15 cellular contexts compared by ENCODE assay signal in the genomic region with DNA sequence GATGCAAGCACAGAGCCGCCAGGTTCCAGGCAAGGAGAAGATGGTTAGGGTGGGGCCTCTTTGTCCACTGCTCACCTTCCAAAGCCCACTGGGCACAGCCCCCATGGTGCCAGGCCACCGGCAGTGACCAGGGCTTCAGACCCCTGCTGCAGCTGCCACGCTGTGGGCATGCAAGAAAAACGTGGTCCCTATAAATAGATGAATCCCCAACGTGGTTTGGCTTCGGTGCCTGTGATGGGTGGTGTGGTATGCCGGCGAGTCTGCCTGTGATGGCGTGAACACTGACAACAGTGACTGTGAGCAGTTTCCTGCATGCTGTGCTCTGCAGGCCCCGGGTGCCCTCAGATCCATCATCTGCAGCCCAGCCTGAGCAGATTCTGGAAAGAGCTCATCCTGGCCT.
"Had no signal": no experiment of that assay in that cellular context is flagged by ENCODE, and none has a peak within 500 bp of the region (broad histone marks: within the 10 kb centered on the region; RNA-seq: fewer than 3 reads in every experiment).

No MANE protein-coding gene starts in this region.

- H3K9me3 ChIP-seq: lower lobe of right lung, uterus had no signal

- H3K4me1 ChIP-seq: lower lobe of right lung had no signal

- H3K36me3 ChIP-seq: lower lobe of right lung, tibial nerve, uterus had no signal

- H3K4me3 ChIP-seq: hepatocyte, lower lobe of right lung, tibial nerve, uterus had no signal

- DNase-seq: activated CD4-positive, alpha-beta T cell treated with anti-CD3 and anti-CD28 coated beads for 4 hours; activated CD8-positive, alpha-beta memory T cell treated with anti-CD3 and anti-CD28 coated beads, Interleukin-2, amount 50 U/mL, for 4 hours; activated CD8-positive, alpha-beta T cell treated with anti-CD3 and anti-CD28 coated beads, Interleukin-2, amount 10 ng/mL, durations not matched to agents 7 days and 5 days; activated naive CD8-positive, alpha-beta T cell treated with anti-CD3 and anti-CD28 coated beads for 36 hours; activated T-cell treated with anti-CD3 and anti-CD28 coated beads, Interleukin-2, amount 50 U/mL, for 72 hours; kidney glomerular epithelial cell; lower lobe of right lung; stimulated activated CD4-positive, alpha-beta T cell treated with anti-CD3 and anti-CD28 coated beads, Interleukin-2, amount 100 ng/mL, for 48 hours; stimulated activated naive B cell treated with anti-CD40 and anti-IgM and Interleukin-4, amounts not matched to agents 10 μg/mL and 1 μg/mL and 100 μg/mL, for 72 hours; T-helper 2 cell; uterus had no signal

- H3K27me3 ChIP-seq: hepatocyte, uterus had no signal

- H3K27ac ChIP-seq: hepatocyte, lower lobe of right lung, parathyroid adenoma, tibial nerve, uterus had no signal

- ATAC-seq: activated CD8-positive, alpha-beta T cell treated with anti-CD3 and anti-CD28 coated beads, Interleukin-2, amount 10 ng/mL, durations not matched to agents 7 days and 5 days; activated T-cell treated with anti-CD3 and anti-CD28 coated beads, Interleukin-2, amount 50 U/mL, for 72 hours; esophagus mucosa; stimulated activated naive B cell treated with anti-CD40 and anti-IgM and Interleukin-4, amounts not matched to agents 10 μg/mL and 1 μg/mL and 100 μg/mL, for 72 hours had no signal
